Comparison of ENCODE assay signal across 22 cellular contexts in genomic region chr13:30303269-30303668, GRCh38. TPM values are rescaled to one million over a fixed set of nuclear protein-coding genes. Genes with fewer than 3 reads are reported as not detected.
A peak's percentile ranks its signal among the peaks of the same experiment; 100 is the strongest.
DNase-seq lines count a peak whose midpoint lies in the region; ATAC-seq and TF ChIP-seq lines count a peak whose summit lies in the region.
"Had no signal": no experiment of that assay in that cellular context is flagged by ENCODE, and none has a peak within 500 bp of the region (broad histone marks: within the 10 kb centered on the region; RNA-seq: fewer than 3 reads in every experiment).

No MANE protein-coding gene starts in this region.

- peaks cover 79% of the 10 kb centered on the region for H3K79me2 ChIP-seq in SU-DHL-6 (ENCODE audit: insufficient read depth, low read length)
- H3K79me2 ChIP-seq in osteoblast (ENCODE audit: insufficient read depth, low read length): peaks cover 69% of the 10 kb centered on the region

- H3K4me1 ChIP-seq in CD4-positive, CD25-positive, alpha-beta regulatory T cell (ENCODE audit: control insufficient read depth, insufficient read depth, low read length, poor library complexity, severe bottlenecking): peaks cover 27% of the 10 kb centered on the region
- H3K4me1 ChIP-seq in osteoblast (ENCODE audit: insufficient read depth, low read length): peaks cover 50% of the 10 kb centered on the region

- peaks cover 18 to 59% (median 40%) of the 10 kb centered on the region in 4 donors for H3K4me1 Mint-ChIP-seq in CD4-positive, CD25-positive, alpha-beta regulatory T cell
- H3K4me1 Mint-ChIP-seq in HFFc6 (ENCODE audit: low read depth): peaks cover 81% of the 10 kb centered on the region
- peaks cover 52% of the 10 kb centered on the region for H3K4me1 Mint-ChIP-seq in activated T-helper 1 cell treated with anti-CD3 and anti-CD28 coated beads, Interleukin-12 subunit alpha, Interleukin-12 subunit beta, Interleukin-2, Interleukin-4 antibody, amounts not matched to agents 30 ng/mL and 10 ng/mL and 1 ng/mL, durations not matched to agents 14 hours and 24 hours and 36 hours (ENCODE audit: low read depth)

- H3K27ac Mint-ChIP-seq in CD4-positive, CD25-positive, alpha-beta regulatory T cell: no peak overlapping the region
- peak overlapping the region; percentile 71 for H3K27ac Mint-ChIP-seq in HFFc6
- H3K27ac Mint-ChIP-seq in activated T-helper 1 cell treated with anti-CD3 and anti-CD28 coated beads, Interleukin-12 subunit alpha, Interleukin-12 subunit beta, Interleukin-2, Interleukin-4 antibody, amounts not matched to agents 30 ng/mL and 10 ng/mL and 1 ng/mL, durations not matched to agents 14 hours and 24 hours and 36 hours: no peak overlapping the region

- H3K9me3 Mint-ChIP-seq in CD4-positive, CD25-positive, alpha-beta regulatory T cell: no peaks in the 10 kb centered on the region
- H3K9me3 Mint-ChIP-seq in HFFc6: peaks cover 7% of the 10 kb centered on the region
- H3K9me3 Mint-ChIP-seq in activated T-helper 1 cell treated with anti-CD3 and anti-CD28 coated beads, Interleukin-12 subunit alpha, Interleukin-12 subunit beta, Interleukin-2, Interleukin-4 antibody, amounts not matched to agents 30 ng/mL and 10 ng/mL and 1 ng/mL, durations not matched to agents 14 hours and 24 hours and 36 hours: no peaks in the 10 kb centered on the region
- H3K9me3 Mint-ChIP-seq: central memory CD8-positive, alpha-beta T cell had no signal

- no peaks in the 10 kb centered on the region for H3K27me3 Mint-ChIP-seq in CD4-positive, CD25-positive, alpha-beta regulatory T cell
- H3K27me3 Mint-ChIP-seq in HFFc6 (ENCODE audit: insufficient read depth): no peaks in the 10 kb centered on the region
- H3K27me3 Mint-ChIP-seq in activated T-helper 1 cell treated with anti-CD3 and anti-CD28 coated beads, Interleukin-12 subunit alpha, Interleukin-12 subunit beta, Interleukin-2, Interleukin-4 antibody, amounts not matched to agents 30 ng/mL and 10 ng/mL and 1 ng/mL, durations not matched to agents 14 hours and 24 hours and 36 hours (ENCODE audit: insufficient read depth): peaks cover 2% of the 10 kb centered on the region
- H3K27me3 Mint-ChIP-seq: central memory CD8-positive, alpha-beta T cell had no signal

- no peaks in the 10 kb centered on the region for H3K9me3 ChIP-seq in CD4-positive, CD25-positive, alpha-beta regulatory T cell (ENCODE audit: control insufficient read depth in 2 of 2, low read length in 2 of 2)
- H3K9me3 ChIP-seq in SU-DHL-6 (ENCODE audit: insufficient read depth, low read length) (no peaks in the 10 kb centered on the region), osteoblast (ENCODE audit: low read depth, low read length) (no peaks in the 10 kb centered on the region)
- H3K9me3 ChIP-seq: HAP-1, neutrophil, suprapubic skin had no signal

- no peaks in the 10 kb centered on the region for H3K9me2 ChIP-seq in SU-DHL-6 (replicated peaks; ENCODE audit: insufficient read depth, low read length)

- no peaks in the 10 kb centered on the region for H3K36me3 ChIP-seq in CD4-positive, CD25-positive, alpha-beta regulatory T cell (ENCODE audit: control insufficient read depth, insufficient read depth, low read length)
- 0 out of 2 replicates have a peak, but pooled peaks cover 2% of the 10 kb centered on the region for H3K36me3 ChIP-seq in SU-DHL-6 (ENCODE audit: low read length)
- H3K36me3 ChIP-seq in osteoblast (ENCODE audit: insufficient read depth, low read length): no peaks in the 10 kb centered on the region
- H3K36me3 ChIP-seq: HAP-1, neutrophil, suprapubic skin had no signal

- no peak for ATAC-seq in CD4-positive, CD25-positive, alpha-beta regulatory T cell (ENCODE audit: low read depth in 2 of 2)
- ATAC-seq: foreskin keratinocyte, PC-3 had no signal

- H3K4me3 Mint-ChIP-seq in CD4-positive, CD25-positive, alpha-beta regulatory T cell: peak overlapping the region in 2 of 4 donors; percentile 74 to 82
- H3K4me3 Mint-ChIP-seq in HFFc6: peak overlapping the region; percentile 92
- H3K4me3 Mint-ChIP-seq in activated T-helper 1 cell treated with anti-CD3 and anti-CD28 coated beads, Interleukin-12 subunit alpha, Interleukin-12 subunit beta, Interleukin-2, Interleukin-4 antibody, amounts not matched to agents 30 ng/mL and 10 ng/mL and 1 ng/mL, durations not matched to agents 14 hours and 24 hours and 36 hours: no peak overlapping the region
- H3K4me3 Mint-ChIP-seq: central memory CD8-positive, alpha-beta T cell had no signal

- intact Hi-C loops in activated T-helper 1 cell treated with anti-CD3 and anti-CD28 coated beads, Interleukin-12 subunit alpha, Interleukin-12 subunit beta, Interleukin-2, Interleukin-4 antibody, amounts not matched to agents 30 ng/mL and 10 ng/mL and 1 ng/mL, durations not matched to agents 14 hours and 24 hours and 36 hours (cut with micrococcal nuclease): loop anchor here (10.0 kb wide), 3 partner anchors 272 to 862 kb away; partner anchors contain the start of gene HSPH1

- no peak for DNase-seq in CD4-positive, CD25-positive, alpha-beta regulatory T cell
- peak; percentile 5 for DNase-seq in HFFc6
- no peak for DNase-seq in osteoblast (ENCODE audit: insufficient read length, low spot score, missing footprints)
- DNase-seq in DMS79 (lab: John Stamatoyannopoulos, UW): no peak
- no peak for DNase-seq in mesenteric fat pad (ENCODE audit: low spot score)
- DNase-seq in activated T-helper 1 cell treated with anti-CD3 and anti-CD28 coated beads, Interleukin-12 subunit alpha, Interleukin-12 subunit beta, Interleukin-2, Interleukin-4 antibody, amounts not matched to agents 30 ng/mL and 10 ng/mL and 1 ng/mL, durations not matched to agents 14 hours and 24 hours and 36 hours (ENCODE audit: low spot score): no peak
- DNase-seq: activated CD4-positive, alpha-beta T cell treated with anti-CD3 and anti-CD28 coated beads, Interleukin-2, amount 50 U/mL, for 48 hours; activated T-cell treated with anti-CD3 and anti-CD28 coated beads for 4 hours; foreskin keratinocyte; MM.1S; NCI-H146; NCI-H2171; NCI-H526 treated with DMSO at 0.1 percent for 48 hours; PC-3; T-helper 2 cell had no signal

- H4K20me1 ChIP-seq in SU-DHL-6 (ENCODE audit: low read depth, low read length) (no peaks in the 10 kb centered on the region), osteoblast (ENCODE audit: insufficient read depth, low read length) (no peaks in the 10 kb centered on the region)

- TF ChIP-seq CTCF in HFFc6 (IDR thresholded peaks at IDR 0.05): no peak
- no peak for TF ChIP-seq CTCF in SU-DHL-6 (IDR thresholded peaks at IDR 0.05; ENCODE audit: insufficient read depth, low read length, poor library complexity, severe bottlenecking)
- no peak for TF ChIP-seq CTCF in osteoblast (IDR thresholded peaks at IDR 0.05; ENCODE audit: extremely low read depth, low read depth, low read length)

- H2AFZ ChIP-seq in SU-DHL-6 (ENCODE audit: low read depth, low read length, severe bottlenecking) (no peak overlapping the region), osteoblast (ENCODE audit: low read length) (no peak overlapping the region)
- H2AFZ ChIP-seq: hepatocyte had no signal

- peak overlapping the region; percentile 17 for H3K4me3 ChIP-seq in CD4-positive, CD25-positive, alpha-beta regulatory T cell (ENCODE audit: low read depth, low read length)
- no peak overlapping the region for H3K4me3 ChIP-seq in SU-DHL-6 (ENCODE audit: insufficient read depth, low read length, poor library complexity, severe bottlenecking)
- no peak overlapping the region for H3K4me3 ChIP-seq in osteoblast (ENCODE audit: insufficient read depth, low read length)
- H3K4me3 ChIP-seq: HAP-1, hepatocyte, suprapubic skin had no signal

- H3K36me3 Mint-ChIP-seq in CD4-positive, CD25-positive, alpha-beta regulatory T cell: no peaks in the 10 kb centered on the region
- H3K36me3 Mint-ChIP-seq in HFFc6 (ENCODE audit: low read depth): peaks cover 20% of the 10 kb centered on the region
- H3K36me3 Mint-ChIP-seq in activated T-helper 1 cell treated with anti-CD3 and anti-CD28 coated beads, Interleukin-12 subunit alpha, Interleukin-12 subunit beta, Interleukin-2, Interleukin-4 antibody, amounts not matched to agents 30 ng/mL and 10 ng/mL and 1 ng/mL, durations not matched to agents 14 hours and 24 hours and 36 hours (ENCODE audit: low read depth): peaks cover 4% of the 10 kb centered on the region

- H3K9ac ChIP-seq in SU-DHL-6 (ENCODE audit: low read length): no peak overlapping the region

- H3K27ac ChIP-seq in CD4-positive, CD25-positive, alpha-beta regulatory T cell (ENCODE audit: insufficient read depth, low read length, poor library complexity, severe bottlenecking): no peak overlapping the region
- H3K27ac ChIP-seq in SU-DHL-6 (ENCODE audit: low read depth, low read length) (no peak overlapping the region), osteoblast (ENCODE audit: low read depth, low read length) (peak overlapping the region; percentile 15)
- H3K27ac ChIP-seq: foreskin keratinocyte, hepatocyte, neutrophil, suprapubic skin, VCaP had no signal

- H3K4me2 ChIP-seq in SU-DHL-6 (ENCODE audit: low read depth, low read length, poor library complexity, severe bottlenecking) (peak overlapping the region; percentile 72), osteoblast (ENCODE audit: insufficient read depth, low read length) (no peak overlapping the region)
- H3K4me2 ChIP-seq: hepatocyte had no signal

- peaks cover 23% of the 10 kb centered on the region for H3F3A ChIP-seq in SU-DHL-6 (ENCODE audit: insufficient read depth)

- no peaks in the 10 kb centered on the region for H3K27me3 ChIP-seq in CD4-positive, CD25-positive, alpha-beta regulatory T cell (ENCODE audit: control insufficient read depth, insufficient read depth, low read length)
- no peaks in the 10 kb centered on the region for H3K27me3 ChIP-seq in SU-DHL-6 (ENCODE audit: low read length)
- H3K27me3 ChIP-seq in osteoblast (ENCODE audit: insufficient read depth, low read length): no peaks in the 10 kb centered on the region
- H3K27me3 ChIP-seq: foreskin keratinocyte, hepatocyte, neutrophil, suprapubic skin had no signal

RNA-seq across cellular contexts. Expression of gene KATNAL1, which starts 4.1 kb away (rescaled TPM):
- total RNA-seq in CD4-positive, CD25-positive, alpha-beta regulatory T cell: 29.2 TPM
- 1 to 10 TPM; 5.1 to 6.9 (median 6.2) TPM for polyA plus RNA-seq in CD4-positive, CD25-positive, alpha-beta regulatory T cell
- total RNA-seq in HFFc6 (2021; fragmentation: NEBNext Ultra II Directional; extraction: Animal tissue kit (Norgen Biotek cat#: 25700)): 10 to 100 TPM; 48.2 to 71.4 (median 61.2) TPM
- total RNA-seq in osteoblast: 15.9 and 18.0 TPM in 2 replicates
- total RNA-seq in mesenteric fat pad: 31.6 TPM
- total RNA-seq in activated T-helper 1 cell treated with anti-CD3 and anti-CD28 coated beads, Interleukin-12 subunit alpha, Interleukin-12 subunit beta, Interleukin-2, Interleukin-4 antibody, amounts not matched to agents 30 ng/mL and 10 ng/mL and 1 ng/mL, durations not matched to agents 14 hours and 24 hours and 36 hours: 8.2 and 8.5 TPM in 2 replicates
